ENCODE assay signal across 1 cellular context in genomic region chr15:70855764-70856163, GRCh38.
TF ChIP-seq lines count a peak whose summit lies in the region.

No MANE protein-coding gene starts in this region.

TF ChIP-seq in endothelial cell of umbilical vein, 7 proteins besides CTCF, POLR2A, EP300 and RAD21 (continued from another document):
- TF ChIP-seq JUN (IDR thresholded peaks at IDR 0.05; ENCODE audit: borderline replicate concordance, insufficient read depth, insufficient read length, low read depth): no peak
- TF ChIP-seq MYC (IDR thresholded peaks at IDR 0.05; ENCODE audit: low read depth, low read length): no peak
- no peak for TF ChIP-seq MAX (IDR thresholded peaks at IDR 0.05; ENCODE audit: insufficient read depth, insufficient read length)
- TF ChIP-seq GATA2 (IDR thresholded peaks at IDR 0.05; ENCODE audit: insufficient read depth, insufficient read length, low read depth, low read length): no peak
- no peak for TF ChIP-seq POLR2AphosphoS5 (IDR thresholded peaks at IDR 0.05; ENCODE audit: insufficient read depth, low read depth, low read length)
- no peak for TF ChIP-seq EZH2 (IDR thresholded peaks at IDR 0.05; ENCODE audit: borderline replicate concordance, low read depth, low read length, severe bottlenecking)
TF ChIP-seq in endothelial cell of umbilical vein: peak in this region for 0.
